In the genomic region with DNA sequence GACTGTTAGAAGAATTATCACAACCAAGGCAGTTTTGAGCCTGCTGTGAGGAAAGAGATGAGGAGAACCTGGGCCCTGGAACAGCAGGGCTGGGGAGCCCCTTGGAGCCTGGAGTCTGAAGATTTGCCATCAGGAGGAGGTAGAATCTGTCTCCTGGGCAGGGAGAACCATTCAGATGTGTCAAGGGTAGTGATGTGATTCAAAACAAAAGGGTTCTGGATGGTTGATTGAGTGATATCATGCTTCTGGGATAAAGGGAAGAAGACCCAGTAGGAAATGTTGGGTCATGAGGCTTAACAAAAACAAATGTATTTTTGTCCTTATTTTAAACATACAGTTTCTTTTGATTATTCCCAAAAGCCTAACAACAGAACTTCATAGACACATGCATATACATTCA, we compare ENCODE assay signal across 13 cellular contexts. TPM values are rescaled to one million over a fixed set of nuclear protein-coding genes. Genes with fewer than 3 reads are reported as not detected.
A peak's percentile ranks its signal among the peaks of the same experiment; 100 is the strongest.
DNase-seq lines count a peak whose midpoint lies in the region; ATAC-seq, FAIRE-seq and TF ChIP-seq lines count a peak whose summit lies in the region.
"Had no signal": no experiment of that assay in that cellular context is flagged by ENCODE, and none has a peak within 500 bp of the region (broad histone marks: within the 10 kb centered on the region; RNA-seq: fewer than 3 reads in every experiment).

No MANE protein-coding gene starts in this region.

- H3K9me3 Mint-ChIP-seq in CD8-positive, alpha-beta memory T cell: no peaks in the 10 kb centered on the region

- no peak for TF ChIP-seq POLR2A in GM12878 (IDR thresholded peaks at IDR 0.05; ENCODE audit: low read depth, low read length)

- no peaks in the 10 kb centered on the region for H3K27me3 Mint-ChIP-seq in CD8-positive, alpha-beta memory T cell

- H3K27ac Mint-ChIP-seq in CD8-positive, alpha-beta memory T cell: peak overlapping the region in 6 of 8 donors; percentile 8 to 75 (median 46)

- ATAC-seq in GM21717 (IDR thresholded peaks at IDR 0.05; ENCODE audit: unreplicated experiment): peak; percentile 1
- peak; percentile 23 for ATAC-seq in GM12878
- ATAC-seq in HG03045 (IDR thresholded peaks at IDR 0.05; ENCODE audit: unreplicated experiment): no peak
- ATAC-seq: Panc1 had no signal

- no peak for FAIRE-seq in GM12878 (lab: Jason Lieb, UNC)

- H2AFZ ChIP-seq in GM12878 (ENCODE audit: control insufficient read depth, low read depth, low read length): no peak overlapping the region

- peaks cover 18% of the 10 kb centered on the region for H3K36me3 ChIP-seq in CD8-positive, alpha-beta memory T cell (ENCODE audit: insufficient read depth, low read length)
- H3K36me3 ChIP-seq in GM12878 (ENCODE audit: control insufficient read depth in 2 of 2, insufficient read depth in 2 of 2, low read length in 1 of 2) (peaks cover 0 to 2% of the 10 kb centered on the region in 2 experiments; a peak in 2 of 4 replicates), neutrophil (peaks cover 34% of the 10 kb centered on the region)
- H3K36me3 ChIP-seq: suprapubic skin had no signal

- POLR2A ChIA-PET in CD8-positive, alpha-beta memory T cell (lab: Charles Lee): no interaction called here
- POLR2A ChIA-PET in GM12878 (lab: Charles Lee): interaction anchor here (3.4 kb wide), 1 partner anchor 36 kb away, joined by 11 read pairs; no protein-coding TSS in a partner anchor

- H3K9ac ChIP-seq in GM12878 (ENCODE audit: control insufficient read depth, insufficient read depth, low read length): no peak overlapping the region

- peaks cover 15 to 58% (median 41%) of the 10 kb centered on the region in 3 donors for H3K36me3 Mint-ChIP-seq in CD8-positive, alpha-beta memory T cell

- no peak overlapping the region for H3K4me3 ChIP-seq in CD8-positive, alpha-beta memory T cell (ENCODE audit: low read length)
- H3K4me3 ChIP-seq in GM12878: no peak overlapping the region
- no peak overlapping the region for H3K4me3 ChIP-seq in neutrophil (ENCODE audit: low read depth in 1 of 2, low read length in 1 of 2)
- H3K4me3 ChIP-seq: adrenal gland, suprapubic skin had no signal

- TF ChIP-seq CTCF in GM12878 (IDR thresholded peaks at IDR 0.05 in 2 of 3, conservative IDR thresholded peaks at IDR 0.05 in 1 of 3; ENCODE audit: control insufficient read depth in 2 of 3, extremely low read depth in 1 of 3, insufficient read depth in 1 of 3, low read depth in 3 of 3, low read length in 3 of 3) (no peak), neutrophil (IDR thresholded peaks at IDR 0.05) (no peak)

- H3K4me2 ChIP-seq in GM12878 (ENCODE audit: control insufficient read depth, insufficient read depth): peak overlapping the region; percentile 74

- CTCF ChIA-PET in CD8-positive, alpha-beta memory T cell (lab: Charles Lee): interaction anchor here (1.4 to 2.0 kb wide), 2 partner anchors 27 to 80 kb away, joined by 4 to 5 read pairs; a partner anchor contains a TSS
- CTCF ChIA-PET in GM12878 (lab: Yijun Ruan, JAX): interaction anchor here (0.5 to 3.4 kb wide), 6 partner anchors 30 to 1969 kb away, joined by 3 to 25 read pairs (median 6); no protein-coding TSS in a partner anchor

- H3K4me1 ChIP-seq in CD8-positive, alpha-beta memory T cell (ENCODE audit: insufficient read depth, low read length): peaks cover 11% of the 10 kb centered on the region
- peaks cover 25% of the 10 kb centered on the region for H3K4me1 ChIP-seq in GM12878 (ENCODE audit: control insufficient read depth, insufficient read depth, low read length)
- H3K4me1 ChIP-seq in neutrophil (ENCODE audit: control insufficient read depth in 1 of 2, insufficient read depth in 1 of 2, low read depth in 1 of 2, low read length in 1 of 2): peaks cover 0 to 4% of the 10 kb centered on the region in 2 experiments

- peaks cover 38 to 69% (median 52%) of the 10 kb centered on the region in 3 donors for H3K4me1 Mint-ChIP-seq in CD8-positive, alpha-beta memory T cell

- BruUV-seq in GM12878 (replicated peaks; lab: Mats Ljungman, UMichigan): no TSS peak

- H3K27me3 ChIP-seq in CD8-positive, alpha-beta memory T cell (ENCODE audit: insufficient read depth, low read length, poor library complexity, severe bottlenecking): no peaks in the 10 kb centered on the region
- no peaks in the 10 kb centered on the region for H3K27me3 ChIP-seq in GM12878 (replicated peaks in 1 of 2; ENCODE audit: control insufficient read depth in 2 of 2, insufficient read depth in 2 of 2, low read length in 1 of 2)
- no peaks in the 10 kb centered on the region for H3K27me3 ChIP-seq in neutrophil
- H3K27me3 ChIP-seq: adrenal gland, suprapubic skin had no signal

- no peaks in the 10 kb centered on the region for H3K79me2 ChIP-seq in GM12878 (ENCODE audit: control insufficient read depth, insufficient read depth, low read length)

- peak overlapping the region in 1 of 7 donors; percentile 5 for H3K4me3 Mint-ChIP-seq in CD8-positive, alpha-beta memory T cell

- RAD21 ChIA-PET in GM12878 (lab: Charles Lee; ENCODE audit: unreplicated experiment): interaction anchor here (0.6 to 3.3 kb wide), 4 partner anchors 30 to 113 kb away, joined by 3 to 16 read pairs (median 4); no protein-coding TSS in a partner anchor

- SMC1A ChIA-PET in GM12878 (lab: Charles Lee; ENCODE audit: uncharacterized antibody, unreplicated experiment): interaction anchor here (1.0 to 4.2 kb wide), 11 partner anchors 11 to 69 kb away, joined by 3 to 30 read pairs (median 5); no protein-coding TSS in a partner anchor

- no peak overlapping the region for H3K27ac ChIP-seq in CD8-positive, alpha-beta memory T cell (ENCODE audit: low read depth, low read length)
- 0 out of 2 replicates have a peak overlapping the region, but pooled peaks have one; percentile 6 for H3K27ac ChIP-seq in GM12878 (ENCODE audit: control insufficient read depth, insufficient read depth)
- H3K27ac ChIP-seq in neutrophil: peak overlapping the region; percentile 23
- H3K27ac ChIP-seq: suprapubic skin had no signal

- no peak for TF ChIP-seq RAD21 in GM12878 (IDR thresholded peaks at IDR 0.05; ENCODE audit: insufficient read depth, low read depth, low read length)

- intact Hi-C loops in GM12878 (cut with micrococcal nuclease; ENCODE audit: unreplicated experiment): loop anchor here (1.0 kb wide), 1 partner anchor 14 kb away; no protein-coding TSS in a partner anchor

- no peaks in the 10 kb centered on the region for H4K20me1 ChIP-seq in GM12878 (ENCODE audit: control insufficient read depth, insufficient read depth)

- in situ Hi-C loops in GM12878 (cut with MboI): no loop called here

- H3K9me3 ChIP-seq in CD8-positive, alpha-beta memory T cell (ENCODE audit: low read length): no peaks in the 10 kb centered on the region
- H3K9me3 ChIP-seq in GM12878 (replicated peaks; ENCODE audit: control insufficient read depth, insufficient read depth, low read length) (no peaks in the 10 kb centered on the region), neutrophil (no peaks in the 10 kb centered on the region)
- H3K9me3 ChIP-seq: adrenal gland, suprapubic skin had no signal

- TF ChIP-seq EP300 in GM12878 (IDR thresholded peaks at IDR 0.05; ENCODE audit: borderline replicate concordance in 1 of 2, control insufficient read depth in 1 of 2, low read depth in 2 of 2, low read length in 2 of 2): no peak

- no peak for DNase-seq in CD8-positive, alpha-beta memory T cell
- no peak for DNase-seq in GM12878 (ENCODE audit: low read depth, low spot score)
- no peak for DNase-seq in A172 (ENCODE audit: low spot score)
- no peak for DNase-seq in NK-92 (lab: John Stamatoyannopoulos, UW; ENCODE audit: unreplicated experiment)
- no peak for DNase-seq in activated CD8-positive, alpha-beta memory T cell treated with anti-CD3 and anti-CD28 coated beads, Interleukin-2, amount 50 U/mL, for 48 hours
- DNase-seq: foreskin fibroblast, kidney had no signal

TF ChIP-seq in GM12878, 131 proteins besides CTCF, POLR2A, EP300 and RAD21:
- TF ChIP-seq SIN3A (IDR thresholded peaks at IDR 0.05; ENCODE audit: low read depth, low read length) (no peak), NR2C1 (IDR thresholded peaks at IDR 0.05) (no peak)

RNA-seq across cellular contexts. Expression of a gene that starts 28.6 kb away (rescaled TPM):
- total RNA-seq in CD8-positive, alpha-beta memory T cell: 10 to 100 TPM; 13.5 to 14.9 TPM
- polyA plus RNA-seq in CD8-positive, alpha-beta memory T cell: 8.3 TPM
- 54.4 and 62.2 TPM in 2 replicates for total RNA-seq in GM12878 (2013; cell fraction: nucleolus; rRNA removed)
- 0.44 and 0.68 TPM in 2 replicates for total RNA-seq in GM12878 (2014; rRNA removed)
- total RNA-seq in GM12878 (2014; rRNA removed; fragmentation: Illumina TruSeq; extraction: Trizol): 0.64 and 0.67 TPM in 2 replicates
- 0.80 and 1.4 TPM in 2 replicates for total RNA-seq in GM12878 (2021)
- 2.2 TPM for polyA plus RNA-seq in GM12878 (2011; ENCODE audit: low read depth)
- polyA plus RNA-seq in GM12878 (2011; rRNA removed): 10.6 and 12.1 TPM in 2 replicates
- polyA plus RNA-seq in GM12878 (2011; cell fraction: cytosol; rRNA removed): 10.5 and 11.1 TPM in 2 replicates
- 14.3 and 15.3 TPM in 2 replicates for polyA plus RNA-seq in GM12878 (2011; cell fraction: nucleus; rRNA removed)
- polyA plus RNA-seq in GM12878 (2012): 2.9 and 4.0 TPM in 2 replicates
- 0.48 and 0.54 TPM in 2 replicates for polyA plus RNA-seq in GM12878 (2014; fragmentation: Illumina TruSeq; extraction: Trizol)
- under 1 TPM; 0.02 to 0.09 TPM for polyA plus RNA-seq in GM12878 (2014; fragmentation: Nextera tagmentation; extraction: Ambion mirVana)
- polyA plus RNA-seq in GM12878 (2014; rRNA removed): 0.44 and 0.46 TPM in 2 replicates
- under 1 TPM in 1 of 2 experiments, not detected in 1; 0.40 TPM for polyA plus RNA-seq in GM12878 (2016; fragmentation: Nextera tagmentation; extraction: Ambion mirVana)
- polyA minus RNA-seq in GM12878 (2011; rRNA and poly(A)+ RNA removed): 16.5 and 20.3 TPM in 2 replicates
- 6.3 and 7.3 TPM in 2 replicates for polyA minus RNA-seq in GM12878 (2011; cell fraction: cytosol; rRNA and poly(A)+ RNA removed)
- polyA minus RNA-seq in GM12878 (2011; cell fraction: nucleus; rRNA and poly(A)+ RNA removed): 16.9 and 28.9 TPM in 2 replicates
- total RNA-seq in A172 (2014; rRNA removed; shearing (Covaris generic)): 11.4 and 12.3 TPM in 2 replicates
